Comparison of ENCODE assay signal across 8 cellular contexts in genomic region chr17:44672479-44673093, GRCh38. TPM values are rescaled to one million over a fixed set of nuclear protein-coding genes. Genes with fewer than 3 reads are reported as not detected.
DNase-seq lines count a peak whose midpoint lies in the region; ATAC-seq and TF ChIP-seq lines count a peak whose summit lies in the region.

No MANE protein-coding gene starts in this region.

- H3K27ac ChIP-seq in OCI-LY3 (ENCODE audit: low read length) = no peak overlapping the region
- no peak overlapping the region for H3K27ac ChIP-seq in thoracic aorta

- no peaks in the 10 kb centered on the region for H3K36me3 Mint-ChIP-seq in endothelial cell (ENCODE audit: low read depth, unreplicated experiment)

- H3K9me3 Mint-ChIP-seq in endothelial cell (ENCODE audit: unreplicated experiment) = no peaks in the 10 kb centered on the region

- no peaks in the 10 kb centered on the region for H4K20me1 ChIP-seq in OCI-LY3 (ENCODE audit: insufficient read depth, low read length)

- no peak overlapping the region for H3K9ac ChIP-seq in OCI-LY3 (ENCODE audit: low read length)

- H2AFZ ChIP-seq in OCI-LY3 (ENCODE audit: low read depth, low read length) = no peak overlapping the region

- no peak overlapping the region for H3K4me3 ChIP-seq in OCI-LY3 (ENCODE audit: low read length)
- H3K4me3 ChIP-seq in thoracic aorta = no peak overlapping the region

- no peaks in the 10 kb centered on the region for H3K27me3 Mint-ChIP-seq in endothelial cell (ENCODE audit: unreplicated experiment)

- H3K4me1 Mint-ChIP-seq in endothelial cell (ENCODE audit: unreplicated experiment) = no peaks in the 10 kb centered on the region

- H3K4me1 ChIP-seq in OCI-LY3 (ENCODE audit: low read length) (no peaks in the 10 kb centered on the region), thoracic aorta (ENCODE audit: control insufficient read depth in 1 of 2, low read depth in 2 of 2) (no peaks in the 10 kb centered on the region)

- peak; percentile 70 for TF ChIP-seq CTCF in OCI-LY3 (IDR thresholded peaks at IDR 0.05; ENCODE audit: low read depth, low read length)
- TF ChIP-seq CTCF in endothelial cell (IDR thresholded peaks at IDR 0.05; ENCODE audit: unreplicated experiment) = peak; percentile 80
- peak; percentile 23 for TF ChIP-seq CTCF in thoracic aorta (IDR thresholded peaks at IDR 0.05)

- H3K36me3 ChIP-seq in OCI-LY3 (replicated peaks; ENCODE audit: low read depth, low read length) = peaks cover under 1% of the 10 kb centered on the region
- H3K36me3 ChIP-seq in thoracic aorta = no peaks in the 10 kb centered on the region

- H3K4me2 ChIP-seq in OCI-LY3 (ENCODE audit: low read length) = no peak overlapping the region

- no peak for ATAC-seq in thoracic aorta (ENCODE audit: insufficient number of reproducible peaks, low FRiP score, low read depth)

- H3K9me3 ChIP-seq in OCI-LY3 (ENCODE audit: insufficient read depth, low read length) = no peaks in the 10 kb centered on the region
- H3K9me3 ChIP-seq in thoracic aorta = no peaks in the 10 kb centered on the region

- no peaks in the 10 kb centered on the region for H3K79me2 ChIP-seq in OCI-LY3 (ENCODE audit: low read length)

- no peaks in the 10 kb centered on the region for H3K27me3 ChIP-seq in OCI-LY3 (ENCODE audit: low read depth, low read length)
- no peaks in the 10 kb centered on the region for H3K27me3 ChIP-seq in thoracic aorta (replicated peaks; ENCODE audit: insufficient read depth)

- peak; percentile 34 for DNase-seq in NOMO-1 treated with DMSO at 0.1 percent for 48 hours (lab: John Stamatoyannopoulos, UW; ENCODE audit: unreplicated experiment)
- no peak for DNase-seq in NOMO-1 treated with dmso at 0.1 percent for 144 hours (lab: John Stamatoyannopoulos, UW; ENCODE audit: unreplicated experiment)
- DNase-seq in endothelial cell (ENCODE audit: low spot score) = no peak
- no peak for DNase-seq in thoracic aorta (ENCODE audit: low spot score)
- DNase-seq in 8988T = no peak
- DNase-seq in NCI-H748 treated with DMSO at 0.1 percent for 48 hours (lab: John Stamatoyannopoulos, UW) = no peak
- DNase-seq in midbrain (lab: John Stamatoyannopoulos, UW) = no peak

- no peak overlapping the region for H3K4me3 Mint-ChIP-seq in endothelial cell (ENCODE audit: unreplicated experiment)

- no peak overlapping the region for H3K27ac Mint-ChIP-seq in endothelial cell (ENCODE audit: unreplicated experiment)

RNA-seq across cellular contexts. Expression of gene MEIOC, which starts 16.3 kb away (rescaled TPM):
- total RNA-seq in endothelial cell (ENCODE audit: unreplicated experiment) = not detected
- not detected for total RNA-seq in thoracic aorta

RNA-seq across cellular contexts. Expression of gene CCDC43, which starts 17.0 kb away (rescaled TPM):
- total RNA-seq in endothelial cell (ENCODE audit: unreplicated experiment) (26.1 TPM), thoracic aorta (10 to 100 TPM in 1 of 2 donors, 1 to 10 TPM in 1; 8.0 to 18.8 TPM)

RNA-seq across cellular contexts. Expression of gene DBF4B, which starts 35.9 kb away (rescaled TPM):
- 16.4 TPM for total RNA-seq in endothelial cell (ENCODE audit: unreplicated experiment)
- total RNA-seq in thoracic aorta = 1 to 10 TPM; 5.7 to 7.8 TPM

Comparison
In these comparisons a context has a peak if more than half of its experiments do, and no peak if none do; other contexts are left out.
1. CTCF ChIP-seq: peak in every context shown above with its lines; median percentile 80 in endothelial cell; 70 in OCI-LY3; 23 in thoracic aorta.